8 cellular contexts compared by ENCODE assay signal in genomic region chr9:114047717-114048116, GRCh38. TPM values are rescaled to one million over a fixed set of nuclear protein-coding genes. Genes with fewer than 3 reads are reported as not detected.
A peak's percentile ranks its signal among the peaks of the same experiment; 100 is the strongest.
DNase-seq lines count a peak whose midpoint lies in the region; ATAC-seq and TF ChIP-seq lines count a peak whose summit lies in the region.

No MANE protein-coding gene starts in this region.

- H2AFZ ChIP-seq in Loucy (ENCODE audit: low read length) = no peak overlapping the region

- H3K4me1 Mint-ChIP-seq in CD4-positive, alpha-beta memory T cell = no peaks in the 10 kb centered on the region

- no peak overlapping the region for H3K27ac ChIP-seq in breast epithelium
- no peak overlapping the region for H3K27ac ChIP-seq in CD4-positive, alpha-beta memory T cell (ENCODE audit: low read depth, low read length)

- peaks cover 0 to 3% of the 10 kb centered on the region in 2 donors for H3K36me3 Mint-ChIP-seq in CD4-positive, alpha-beta memory T cell

- H3K9me3 Mint-ChIP-seq in CD4-positive, alpha-beta memory T cell = peaks cover 0 to 2% (median 0%) of the 10 kb centered on the region in 8 donors

- H3K9me3 ChIP-seq in Loucy (ENCODE audit: insufficient read depth, low read depth, low read length) = no peaks in the 10 kb centered on the region
- peaks cover 0 to 7% of the 10 kb centered on the region in 2 donors for H3K9me3 ChIP-seq in breast epithelium
- no peaks in the 10 kb centered on the region for H3K9me3 ChIP-seq in mucosa of descending colon
- H3K9me3 ChIP-seq in CD4-positive, alpha-beta memory T cell (ENCODE audit: control insufficient read depth in 1 of 2, low read length in 2 of 2) = no peaks in the 10 kb centered on the region

- CTCF ChIA-PET in CD4-positive, alpha-beta memory T cell (lab: Charles Lee; ENCODE audit: partially characterized antibody) = no interaction called here

- POLR2A ChIA-PET in CD4-positive, alpha-beta memory T cell (lab: Charles Lee; ENCODE audit: partially characterized antibody) = no interaction called here

- H3K4me1 ChIP-seq in Loucy (ENCODE audit: insufficient read depth, low read length, poor library complexity, severe bottlenecking) = no peaks in the 10 kb centered on the region
- H3K4me1 ChIP-seq in breast epithelium = no peaks in the 10 kb centered on the region
- H3K4me1 ChIP-seq in mucosa of descending colon (ENCODE audit: low read depth) = no peaks in the 10 kb centered on the region
- no peaks in the 10 kb centered on the region for H3K4me1 ChIP-seq in CD4-positive, alpha-beta memory T cell (ENCODE audit: insufficient read depth, low read length)

- H3K4me3 ChIP-seq in Loucy (ENCODE audit: low read length, poor library complexity, severe bottlenecking) = no peak overlapping the region
- H3K4me3 ChIP-seq in breast epithelium = no peak overlapping the region
- no peak overlapping the region for H3K4me3 ChIP-seq in mucosa of descending colon
- no peak overlapping the region for H3K4me3 ChIP-seq in CD4-positive, alpha-beta memory T cell (ENCODE audit: low read length in 2 of 2)

- intact Hi-C loops in breast epithelium (cut with DNase I; ENCODE audit: low total_unique reads) = no loop called here
- intact Hi-C loops in mucosa of descending colon (cut with DNase I, micrococcal nuclease) = no loop called here
- intact Hi-C loops in CD4-positive, alpha-beta memory T cell (cut with micrococcal nuclease) = no loop called here

- H4K20me1 ChIP-seq in Loucy (ENCODE audit: insufficient read depth, low read length, poor library complexity, severe bottlenecking) = no peaks in the 10 kb centered on the region

- H3K27me3 ChIP-seq in Loucy (ENCODE audit: insufficient read depth, low read length, poor library complexity, severe bottlenecking) (no peaks in the 10 kb centered on the region), breast epithelium (no peaks in the 10 kb centered on the region)
- H3K27me3 ChIP-seq in CD4-positive, alpha-beta memory T cell (ENCODE audit: insufficient read depth, low read length) = no peaks in the 10 kb centered on the region

- peaks cover 45% of the 10 kb centered on the region; the same call in 1 of the 2 replicates for H3K36me3 ChIP-seq in Loucy (ENCODE audit: insufficient read depth, low read length)
- no peaks in the 10 kb centered on the region for H3K36me3 ChIP-seq in breast epithelium
- H3K36me3 ChIP-seq in mucosa of descending colon (ENCODE audit: low read depth) = no peaks in the 10 kb centered on the region
- no peaks in the 10 kb centered on the region for H3K36me3 ChIP-seq in CD4-positive, alpha-beta memory T cell (ENCODE audit: insufficient read depth, low read length)

- H3K9me2 ChIP-seq in Loucy (replicated peaks; ENCODE audit: low read depth, low read length) = no peaks in the 10 kb centered on the region

- no peak overlapping the region for H3K9ac ChIP-seq in Loucy (ENCODE audit: low read depth, low read length, poor library complexity, severe bottlenecking)

- H3K27me3 Mint-ChIP-seq in CD4-positive, alpha-beta memory T cell = peaks cover 0 to 4% of the 10 kb centered on the region in 2 donors

- peak; percentile 39 for TF ChIP-seq CTCF in Loucy (conservative IDR thresholded peaks at IDR 0.05; ENCODE audit: low read length)
- TF ChIP-seq CTCF in breast epithelium (IDR thresholded peaks at IDR 0.05) = peak in 1 of 3 donors; percentile 20
- peak; percentile 35 for TF ChIP-seq CTCF in mucosa of descending colon (IDR thresholded peaks at IDR 0.05)

- no peak for TF ChIP-seq POLR2A in breast epithelium (IDR thresholded peaks at IDR 0.05)

- ATAC-seq in mucosa of descending colon (peak; percentile 81), HG02623 (IDR thresholded peaks at IDR 0.05; ENCODE audit: unreplicated experiment) (no peak)

- no peak overlapping the region for H3K4me2 ChIP-seq in Loucy (ENCODE audit: low read depth, low read length, poor library complexity, severe bottlenecking)

- DNase-seq in EL = peak; percentile 8
- peak; percentile 16 to 22 for DNase-seq in breast epithelium (ENCODE audit: low spot score in 2 of 2)
- peak in 1 of 3 donors; percentile 36 for DNase-seq in mucosa of descending colon
- no peak for DNase-seq in NCI-H187 treated with DMSO at 0.1 percent for 48 hours (lab: John Stamatoyannopoulos, UW)
- no peak for DNase-seq in DMS153 treated with DMSO at 0.1 percent for 48 hours (lab: John Stamatoyannopoulos, UW; ENCODE audit: unreplicated experiment)
- no peak for DNase-seq in CD4-positive, alpha-beta memory T cell

- H3F3A ChIP-seq in Loucy (ENCODE audit: low read depth) = no peaks in the 10 kb centered on the region

- H3K27ac Mint-ChIP-seq in CD4-positive, alpha-beta memory T cell = no peak overlapping the region

- no peak overlapping the region for H3K4me3 Mint-ChIP-seq in CD4-positive, alpha-beta memory T cell

- H3K79me2 ChIP-seq in Loucy (ENCODE audit: insufficient read depth, low read length) = no peaks in the 10 kb centered on the region

RNA-seq across cellular contexts. Expression of gene AMBP, which starts 30.4 kb away (rescaled TPM):
- total RNA-seq in breast epithelium = under 1 TPM in 1 of 3 donors, not detected in 2; 0.66 TPM
- total RNA-seq in mucosa of descending colon = under 1 TPM in 2 of 3 donors, not detected in 1; 0.63 to 0.81 TPM
- not detected for total RNA-seq in CD4-positive, alpha-beta memory T cell
- polyA plus RNA-seq in CD4-positive, alpha-beta memory T cell = not detected

RNA-seq across cellular contexts. Expression of gene KIF12, which starts 51.4 kb away (rescaled TPM):
- 10 to 100 TPM in 2 of 3 donors, not detected in 1; 14.4 to 34.4 TPM for total RNA-seq in breast epithelium
- 10 to 100 TPM; 12.3 to 36.9 (median 13.6) TPM for total RNA-seq in mucosa of descending colon
- not detected for total RNA-seq in CD4-positive, alpha-beta memory T cell
- not detected for polyA plus RNA-seq in CD4-positive, alpha-beta memory T cell

Comparison
In these comparisons a context has a peak if more than half of its experiments do, and no peak if none do; other contexts are left out.
1. DNase-seq: peak in EL (single experiment) and breast epithelium (2 of 2); none in NCI-H187 treated with DMSO at 0.1 percent for 48 hours (single experiment), DMS153 treated with DMSO at 0.1 percent for 48 hours (single experiment) and CD4-positive, alpha-beta memory T cell (0 of 5).